Comparison of ENCODE assay signal across 8 cellular contexts in the genomic region with DNA sequence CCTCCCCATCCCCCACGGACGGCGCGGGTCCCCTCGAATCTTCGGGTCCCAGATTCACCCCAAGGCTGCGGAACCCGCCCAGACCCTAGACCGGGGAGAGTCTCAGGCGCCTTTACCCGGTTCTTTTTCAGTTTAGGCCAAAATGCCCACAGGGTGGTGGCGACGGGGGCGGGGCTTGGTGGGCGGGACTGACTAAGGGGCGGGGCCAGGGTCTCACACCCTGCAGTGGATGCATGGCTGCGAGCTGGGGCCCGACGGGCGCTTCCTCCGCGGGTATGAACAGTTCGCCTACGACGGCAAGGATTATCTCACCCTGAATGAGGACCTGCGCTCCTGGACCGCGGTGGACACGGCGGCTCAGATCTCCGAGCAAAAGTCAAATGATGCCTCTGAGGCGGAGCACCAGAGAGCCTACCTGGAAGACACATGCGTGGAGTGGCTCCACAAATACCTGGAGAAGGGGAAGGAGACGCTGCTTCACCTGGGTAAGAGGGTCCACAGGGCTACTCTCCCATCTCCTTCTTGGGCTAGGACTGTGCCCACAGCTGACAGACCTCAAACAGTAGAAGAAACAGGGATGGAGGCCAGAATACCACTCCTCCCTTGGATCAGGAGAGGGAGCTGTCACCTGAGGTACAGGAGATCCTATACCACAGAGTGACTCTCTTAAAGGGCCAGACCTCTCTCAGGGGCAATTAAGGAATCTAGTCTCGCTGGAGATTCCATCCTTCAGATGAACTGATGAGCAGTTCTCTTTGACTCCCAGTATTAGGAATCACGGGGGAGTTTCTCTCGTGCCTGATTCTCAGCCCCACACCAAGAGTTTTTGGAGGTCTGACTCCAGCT. TPM values are rescaled to one million over a fixed set of nuclear protein-coding genes. Genes with fewer than 3 reads are reported as not detected.
DNase-seq lines count a peak whose midpoint lies in the region; ATAC-seq and TF ChIP-seq lines count a peak whose summit lies in the region.

No MANE protein-coding gene starts in this region.

- H3K79me2 ChIP-seq in osteoblast (ENCODE audit: insufficient read depth, low read length) = peaks cover 24% of the 10 kb centered on the region

- H2AFZ ChIP-seq in osteoblast (ENCODE audit: low read length) = peak overlapping the region; percentile 85

- 10% methylated on average over 37 of the region's 37 CpGs for WGBS in thymus

- H3K36me3 ChIP-seq in osteoblast (ENCODE audit: insufficient read depth, low read length) (peaks cover 33% of the 10 kb centered on the region), thymus (ENCODE audit: control insufficient read depth, insufficient read depth) (peaks cover 30% of the 10 kb centered on the region)

- TF ChIP-seq CTCF in RWPE1 (conservative IDR thresholded peaks at IDR 0.05; ENCODE audit: low read depth) (no peak), foreskin keratinocyte (conservative IDR thresholded peaks at IDR 0.05) (peak; percentile 33), osteoblast (IDR thresholded peaks at IDR 0.05; ENCODE audit: extremely low read depth, low read depth, low read length) (no peak)

- ATAC-seq in HG03025 (IDR thresholded peaks at IDR 0.05; ENCODE audit: low FRiP score, unreplicated experiment) = peak; percentile 35
- peak; percentile 55 for ATAC-seq in foreskin keratinocyte
- no peak for ATAC-seq in GM18870 (IDR thresholded peaks at IDR 0.05; ENCODE audit: unreplicated experiment)

- peak overlapping the region; percentile 98 for H3K4me2 ChIP-seq in osteoblast (ENCODE audit: insufficient read depth, low read length)

- H3K27me3 ChIP-seq in foreskin keratinocyte (no peaks in the 10 kb centered on the region), osteoblast (ENCODE audit: insufficient read depth, low read length) (no peaks in the 10 kb centered on the region), thymus (ENCODE audit: control insufficient read depth, insufficient read depth) (no peaks in the 10 kb centered on the region)

- peaks cover 5% of the 10 kb centered on the region for H3K4me1 ChIP-seq in foreskin keratinocyte
- peaks cover 12% of the 10 kb centered on the region for H3K4me1 ChIP-seq in osteoblast (ENCODE audit: insufficient read depth, low read length)
- peaks cover 9% of the 10 kb centered on the region for H3K4me1 ChIP-seq in thymus (ENCODE audit: control insufficient read depth, insufficient read depth, low read length)

- H3K4me3 ChIP-seq in osteoblast (ENCODE audit: insufficient read depth, low read length) (peak overlapping the region; percentile 93), thymus (ENCODE audit: low read length) (peak overlapping the region; percentile 77)

- CTCF ChIA-PET in RWPE1 (lab: Yijun Ruan, JAX) = interaction anchor here (0.5 to 1.3 kb wide), 3 partner anchors 51 to 125 kb away, joined by 3 to 7 read pairs (median 5); no protein-coding TSS in a partner anchor

- H4K20me1 ChIP-seq in osteoblast (ENCODE audit: insufficient read depth, low read length) = peaks cover 26% of the 10 kb centered on the region

- peak overlapping the region; percentile 92 for H3K27ac ChIP-seq in RWPE1
- H3K27ac ChIP-seq in foreskin keratinocyte = peak overlapping the region; percentile 91
- peak overlapping the region; percentile 82 for H3K27ac ChIP-seq in osteoblast (ENCODE audit: low read depth, low read length)
- H3K27ac ChIP-seq in thymus (ENCODE audit: low read depth) = peak overlapping the region; percentile 99

- DNase-seq in GDM1 (lab: John Stamatoyannopoulos, UW) (peak; percentile 61), RWPE1 (ENCODE audit: low spot score) (peak; percentile 78), activated gamma-delta T cell treated with Interleukin-2 at 50 U/mL for 16 hours (peak; percentile 84), foreskin keratinocyte (peak in 1 of 2 donors; percentile 57), osteoblast (ENCODE audit: insufficient read length, low spot score, missing footprints) (peak; percentile 92)

- no peaks in the 10 kb centered on the region for H3K9me3 ChIP-seq in osteoblast (ENCODE audit: low read depth, low read length)
- no peaks in the 10 kb centered on the region for H3K9me3 ChIP-seq in thymus (ENCODE audit: control insufficient read depth)

- POLR2A ChIA-PET in RWPE1 (lab: Yijun Ruan, JAX; ENCODE audit: low non-redundant PET) = no interaction called here

RNA-seq across cellular contexts. Expression of gene HLA-E, which starts 0.9 kb away (rescaled TPM):
- 123 and 142 TPM in 2 replicates for total RNA-seq in foreskin keratinocyte
- polyA plus RNA-seq in foreskin keratinocyte = 131 and 143 TPM in 2 replicates
- 320 and 343 TPM in 2 replicates for total RNA-seq in osteoblast
- 531 TPM for polyA plus RNA-seq in thymus
